In genomic region chr12:12985817-12986408, GRCh38 we compare ENCODE assay signal across 9 cellular contexts. TPM values are rescaled to one million over a fixed set of nuclear protein-coding genes. Genes with fewer than 3 reads are reported as not detected.
DNase-seq lines count a peak whose midpoint lies in the region; ATAC-seq and TF ChIP-seq lines count a peak whose summit lies in the region.
"Had no signal": no experiment of that assay in that cellular context is flagged by ENCODE, and none has a peak within 500 bp of the region (broad histone marks: within the 10 kb centered on the region; RNA-seq: fewer than 3 reads in every experiment).

No MANE protein-coding gene starts in this region.

- H3K27me3 Mint-ChIP-seq in activated CD4-positive, alpha-beta memory T cell treated with anti-CD3 and anti-CD28 coated beads for 36 hours, result no peaks in the 10 kb centered on the region
- no peaks in the 10 kb centered on the region for H3K27me3 Mint-ChIP-seq in activated CD4-positive, alpha-beta memory T cell treated with anti-CD3 and anti-CD28 coated beads, Interleukin-2, amount 10 ng/mL, durations not matched to agents 7 days and 5 days
- no peaks in the 10 kb centered on the region for H3K27me3 Mint-ChIP-seq in effector memory CD8-positive, alpha-beta T cell

- TF ChIP-seq CTCF in retinal pigment epithelial cell (conservative IDR thresholded peaks at IDR 0.05; ENCODE audit: low read depth, low read length), result peak; percentile 65
- TF ChIP-seq CTCF in vagina (IDR thresholded peaks at IDR 0.05), result peak in 1 of 3 experiments; percentile 28

- H3K36me3 Mint-ChIP-seq in activated CD4-positive, alpha-beta memory T cell treated with anti-CD3 and anti-CD28 coated beads for 36 hours, result peaks cover 9% of the 10 kb centered on the region
- H3K36me3 Mint-ChIP-seq in activated CD4-positive, alpha-beta memory T cell treated with anti-CD3 and anti-CD28 coated beads, Interleukin-2, amount 10 ng/mL, durations not matched to agents 7 days and 5 days (ENCODE audit: low read depth), result no peaks in the 10 kb centered on the region
- no peaks in the 10 kb centered on the region for H3K36me3 Mint-ChIP-seq in effector memory CD8-positive, alpha-beta T cell (ENCODE audit: insufficient read depth)

- no peak overlapping the region for H3K4me3 ChIP-seq in retinal pigment epithelial cell (ENCODE audit: low read length)
- no peak overlapping the region for H3K4me3 ChIP-seq in vagina

- CTCF ChIA-PET in activated CD4-positive, alpha-beta memory T cell treated with anti-CD3 and anti-CD28 coated beads for 36 hours (lab: Charles Lee), result interaction anchor here (0.5 to 2.3 kb wide), 14 partner anchors 9 to 624 kb away, joined by 3 to 26 read pairs (median 4); partner anchors contain the start of gene FAM234B
- CTCF ChIA-PET in activated CD4-positive, alpha-beta memory T cell treated with anti-CD3 and anti-CD28 coated beads, Interleukin-2, amount 10 ng/mL, durations not matched to agents 7 days and 5 days (lab: Charles Lee), result interaction anchor here (0.6 to 1.8 kb wide), 4 partner anchors 9 to 270 kb away, joined by 3 to 7 read pairs (median 4); no protein-coding TSS in a partner anchor

- H3K27ac ChIP-seq in vagina, result no peak overlapping the region

- H3K4me1 ChIP-seq in vagina, result peaks cover 3% of the 10 kb centered on the region

- H3K9me3 Mint-ChIP-seq in activated CD4-positive, alpha-beta memory T cell treated with anti-CD3 and anti-CD28 coated beads for 36 hours, result no peaks in the 10 kb centered on the region
- H3K9me3 Mint-ChIP-seq in activated CD4-positive, alpha-beta memory T cell treated with anti-CD3 and anti-CD28 coated beads, Interleukin-2, amount 10 ng/mL, durations not matched to agents 7 days and 5 days, result no peaks in the 10 kb centered on the region
- no peaks in the 10 kb centered on the region for H3K9me3 Mint-ChIP-seq in effector memory CD8-positive, alpha-beta T cell

- H3K27ac Mint-ChIP-seq in activated CD4-positive, alpha-beta memory T cell treated with anti-CD3 and anti-CD28 coated beads for 36 hours, result no peak overlapping the region
- H3K27ac Mint-ChIP-seq in activated CD4-positive, alpha-beta memory T cell treated with anti-CD3 and anti-CD28 coated beads, Interleukin-2, amount 10 ng/mL, durations not matched to agents 7 days and 5 days, result no peak overlapping the region
- no peak overlapping the region for H3K27ac Mint-ChIP-seq in effector memory CD8-positive, alpha-beta T cell

- intact Hi-C loops in activated CD4-positive, alpha-beta memory T cell treated with anti-CD3 and anti-CD28 coated beads for 36 hours (cut with micrococcal nuclease), result loop anchor here (2.0 kb wide), 1 partner anchor 225 kb away; no protein-coding TSS in a partner anchor
- intact Hi-C loops in vagina (cut with DNase I), result no loop called here

- H3K4me3 Mint-ChIP-seq in activated CD4-positive, alpha-beta memory T cell treated with anti-CD3 and anti-CD28 coated beads for 36 hours, result no peak overlapping the region
- H3K4me3 Mint-ChIP-seq in activated CD4-positive, alpha-beta memory T cell treated with anti-CD3 and anti-CD28 coated beads, Interleukin-2, amount 10 ng/mL, durations not matched to agents 7 days and 5 days, result no peak overlapping the region
- no peak overlapping the region for H3K4me3 Mint-ChIP-seq in effector memory CD8-positive, alpha-beta T cell

- H3K36me3 ChIP-seq in vagina, result peaks cover 0 to 42% of the 10 kb centered on the region in 2 donors

- peaks cover 2% of the 10 kb centered on the region for H3K4me1 Mint-ChIP-seq in activated CD4-positive, alpha-beta memory T cell treated with anti-CD3 and anti-CD28 coated beads for 36 hours (ENCODE audit: low read depth)
- no peaks in the 10 kb centered on the region for H3K4me1 Mint-ChIP-seq in activated CD4-positive, alpha-beta memory T cell treated with anti-CD3 and anti-CD28 coated beads, Interleukin-2, amount 10 ng/mL, durations not matched to agents 7 days and 5 days
- H3K4me1 Mint-ChIP-seq in effector memory CD8-positive, alpha-beta T cell (ENCODE audit: low read depth in 2 of 2), result no peaks in the 10 kb centered on the region

- peak; percentile 42 for DNase-seq in activated CD4-positive, alpha-beta memory T cell treated with anti-CD3 and anti-CD28 coated beads for 36 hours
- no peak for DNase-seq in activated CD4-positive, alpha-beta memory T cell treated with anti-CD3 and anti-CD28 coated beads, Interleukin-2, amount 10 ng/mL, durations not matched to agents 7 days and 5 days
- peak; percentile 26 for DNase-seq in NCI-H1694 (lab: John Stamatoyannopoulos, UW)
- DNase-seq in effector memory CD8-positive, alpha-beta T cell, result peak in 1 of 3 experiments; percentile 3
- no peak for DNase-seq in retinal pigment epithelial cell (ENCODE audit: low read depth)
- no peak for DNase-seq in NCI-H187 treated with DMSO at 0.1 percent for 48 hours (lab: John Stamatoyannopoulos, UW)
- DNase-seq in vagina (ENCODE audit: extremely low spot score in 2 of 2), result no peak

- H3K27me3 ChIP-seq in vagina, result no peaks in the 10 kb centered on the region

- H3K9me3 ChIP-seq in vagina, result no peaks in the 10 kb centered on the region

- POLR2A ChIA-PET in activated CD4-positive, alpha-beta memory T cell treated with anti-CD3 and anti-CD28 coated beads for 36 hours (lab: Charles Lee), result no interaction called here
- POLR2A ChIA-PET in activated CD4-positive, alpha-beta memory T cell treated with anti-CD3 and anti-CD28 coated beads, Interleukin-2, amount 10 ng/mL, durations not matched to agents 7 days and 5 days (lab: Charles Lee), result no interaction called here

- peak; percentile 49 for ATAC-seq in effector memory CD8-positive, alpha-beta T cell (replicated peaks)
- ATAC-seq in HG03457 (IDR thresholded peaks at IDR 0.05; ENCODE audit: unreplicated experiment), result no peak

- no peak for TF ChIP-seq POLR2A in vagina (IDR thresholded peaks at IDR 0.05)

RNA-seq across cellular contexts. Expression of gene HEBP1, which starts 14.2 kb away (rescaled TPM):
- 10 to 100 TPM; 20.5 to 22.4 TPM for total RNA-seq in activated CD4-positive, alpha-beta memory T cell treated with anti-CD3 and anti-CD28 coated beads for 36 hours
- 10 to 100 TPM; 11.1 to 12.5 TPM for total RNA-seq in activated CD4-positive, alpha-beta memory T cell treated with anti-CD3 and anti-CD28 coated beads, Interleukin-2, amount 10 ng/mL, durations not matched to agents 7 days and 5 days
- total RNA-seq in vagina, result 47.6 TPM

RNA-seq across cellular contexts. Expression of gene GPRC5D, which starts 33.9 kb away (rescaled TPM):
- under 1 TPM in 1 of 2 experiments, not detected in 1; 0.46 TPM for total RNA-seq in activated CD4-positive, alpha-beta memory T cell treated with anti-CD3 and anti-CD28 coated beads for 36 hours
- total RNA-seq in activated CD4-positive, alpha-beta memory T cell treated with anti-CD3 and anti-CD28 coated beads, Interleukin-2, amount 10 ng/mL, durations not matched to agents 7 days and 5 days, result 1 to 10 TPM in 1 of 2 experiments, under 1 TPM in 1; 0.73 to 1.6 TPM
- total RNA-seq in vagina, result not detected
- total RNA-seq: pulmonary artery endothelial cell had no signal

RNA-seq across cellular contexts. Expression of gene FAM234B, which starts 58.3 kb away (rescaled TPM):
- total RNA-seq in activated CD4-positive, alpha-beta memory T cell treated with anti-CD3 and anti-CD28 coated beads for 36 hours, result 1 to 10 TPM; 6.8 TPM
- total RNA-seq in activated CD4-positive, alpha-beta memory T cell treated with anti-CD3 and anti-CD28 coated beads, Interleukin-2, amount 10 ng/mL, durations not matched to agents 7 days and 5 days, result 1 to 10 TPM; 4.5 to 5.2 TPM
- total RNA-seq in vagina, result 11.0 TPM

Comparison
In these comparisons a context has a peak if more than half of its experiments do, and no peak if none do; other contexts are left out.
1. DNase-seq: peak in activated CD4-positive, alpha-beta memory T cell treated with anti-CD3 and anti-CD28 coated beads for 36 hours (single experiment) and NCI-H1694 (single experiment); none in activated CD4-positive, alpha-beta memory T cell treated with anti-CD3 and anti-CD28 coated beads, Interleukin-2, amount 10 ng/mL, durations not matched to agents 7 days and 5 days (single experiment), retinal pigment epithelial cell (single experiment), NCI-H187 treated with DMSO at 0.1 percent for 48 hours (single experiment) and vagina (0 of 2).